1 cellular context compared by ENCODE assay signal in genomic region chr5:149309354-149309753, GRCh38.
TF ChIP-seq lines count a peak whose summit lies in the region.

No MANE protein-coding gene starts in this region.

TF ChIP-seq in H1, 55 proteins besides CTCF, POLR2A, EP300 and RAD21:
- TF ChIP-seq GABPA (IDR thresholded peaks at IDR 0.05; ENCODE audit: borderline replicate concordance, insufficient read depth, low read length) (no peak), CBX5 (IDR thresholded peaks at IDR 0.05; ENCODE audit: low read depth, low read length) (no peak), ZNF274 (IDR thresholded peaks at IDR 0.05; ENCODE audit: borderline replicate concordance, extremely low read depth, low read length) (no peak), RNF2 (IDR thresholded peaks at IDR 0.05; ENCODE audit: borderline replicate concordance, low read depth, low read length, missing control alignments, poor library complexity, severe bottlenecking) (no peak), BRCA1 (IDR thresholded peaks at IDR 0.05; ENCODE audit: low read depth, low read length) (no peak), CHD2 (IDR thresholded peaks at IDR 0.05; ENCODE audit: low read length) (no peak)
